In the genomic region with DNA sequence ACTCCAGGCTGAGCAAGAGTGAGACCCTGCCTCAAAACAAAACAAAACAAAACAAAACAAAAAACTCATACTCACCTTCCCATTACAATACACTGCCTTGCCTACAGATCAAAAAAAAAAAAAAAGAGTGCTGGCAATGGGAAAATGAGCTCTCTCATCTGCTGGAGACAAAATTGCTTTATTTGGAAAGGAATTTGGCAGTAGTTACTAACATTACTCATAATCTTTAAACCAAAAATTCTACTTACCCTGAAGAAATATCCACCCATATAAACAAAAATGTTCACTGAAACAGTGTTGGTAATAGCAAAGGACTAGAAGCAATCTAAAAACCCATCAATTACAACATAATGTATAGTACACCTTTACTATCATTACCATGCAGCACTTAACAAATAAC, we compare ENCODE assay signal across 14 cellular contexts.
A peak's percentile ranks its signal among the peaks of the same experiment; 100 is the strongest.
DNase-seq lines count a peak whose midpoint lies in the region; ATAC-seq and TF ChIP-seq lines count a peak whose summit lies in the region.
"Had no signal": no experiment of that assay in that cellular context is flagged by ENCODE, and none has a peak within 500 bp of the region (broad histone marks: within the 10 kb centered on the region; RNA-seq: fewer than 3 reads in every experiment).

No MANE protein-coding gene starts in this region.

- peaks cover 0 to 9% (median 3%) of the 10 kb centered on the region in 3 donors for H3K9me3 Mint-ChIP-seq in T-cell

- H3K36me3 ChIP-seq in adipocyte (ENCODE audit: control insufficient read depth, insufficient read depth, low read length, severe bottlenecking) (no peaks in the 10 kb centered on the region), skeletal muscle satellite cell (ENCODE audit: insufficient read depth, low read length) (no peaks in the 10 kb centered on the region), HAP-1 (replicated peaks) (no peaks in the 10 kb centered on the region)

- CTCF ChIA-PET in T-cell (lab: Charles Lee), result no interaction called here

- TF ChIP-seq CTCF in fibroblast of villous mesenchyme (IDR thresholded peaks at IDR 0.05; ENCODE audit: insufficient read depth, low read depth, low read length), result no peak

- no peak overlapping the region for H3K27ac Mint-ChIP-seq in T-cell
- H3K27ac Mint-ChIP-seq: activated naive CD8-positive, alpha-beta T cell treated with anti-CD3 and anti-CD28 coated beads for 36 hours had no signal

- H3K27me3 Mint-ChIP-seq in T-cell, result no peaks in the 10 kb centered on the region
- H3K27me3 Mint-ChIP-seq: activated naive CD8-positive, alpha-beta T cell treated with anti-CD3 and anti-CD28 coated beads for 36 hours had no signal

- peaks cover 6% of the 10 kb centered on the region for H3K4me1 ChIP-seq in adipocyte (ENCODE audit: control insufficient read depth, insufficient read depth, low read length)
- peaks cover 13% of the 10 kb centered on the region for H3K4me1 ChIP-seq in skeletal muscle satellite cell (ENCODE audit: control insufficient read depth, insufficient read depth, low read length)
- no peaks in the 10 kb centered on the region for H3K4me1 ChIP-seq in HAP-1

- DNase-seq in EL (peak; percentile 68), adipocyte (ENCODE audit: low read depth) (peak; percentile 84), fibroblast of villous mesenchyme (ENCODE audit: low read depth) (peak; percentile 60), T-cell (no peak), HAP-1 (ENCODE audit: low spot score in 2 of 2) (no peak), NCI-H1930 (lab: John Stamatoyannopoulos, UW) (no peak)
- no peak for DNase-seq in stimulated activated naive CD4-positive, alpha-beta T cell (lab: John Stamatoyannopoulos, UW)
- DNase-seq: activated CD8-positive, alpha-beta memory T cell treated with anti-CD3 and anti-CD28 coated beads, Interleukin-2, amount 50 U/mL, for 4 hours; activated naive CD8-positive, alpha-beta T cell treated with anti-CD3 and anti-CD28 coated beads for 36 hours; CD8-positive, alpha-beta T cell; dermis blood vessel endothelial cell; kidney glomerular epithelial cell; stimulated activated CD4-positive, alpha-beta T cell treated with anti-CD3 and anti-CD28 coated beads, Interleukin-2, amount 100 ng/mL, for 48 hours had no signal

- H3K27me3 ChIP-seq in adipocyte (replicated peaks; ENCODE audit: control insufficient read depth, insufficient read depth, low read length), result no peaks in the 10 kb centered on the region
- no peaks in the 10 kb centered on the region for H3K27me3 ChIP-seq in skeletal muscle satellite cell (ENCODE audit: control insufficient read depth, insufficient read depth, low read length)
- H3K27me3 ChIP-seq in HAP-1 (ENCODE audit: low read depth), result no peaks in the 10 kb centered on the region

- peaks cover 0 to 2% (median 0%) of the 10 kb centered on the region in 3 donors for H3K4me1 Mint-ChIP-seq in T-cell
- H3K4me1 Mint-ChIP-seq: activated naive CD8-positive, alpha-beta T cell treated with anti-CD3 and anti-CD28 coated beads for 36 hours had no signal

- no peak overlapping the region for H3K4me3 Mint-ChIP-seq in T-cell
- H3K4me3 Mint-ChIP-seq: activated naive CD8-positive, alpha-beta T cell treated with anti-CD3 and anti-CD28 coated beads for 36 hours; CD8-positive, alpha-beta T cell had no signal

- POLR2A ChIA-PET in T-cell (lab: Charles Lee), result no interaction called here

- in situ Hi-C loops in HAP-1 (cut with MboI; ENCODE audit: low sequenced_read_pairs), result no loop called here

- H3K9me3 ChIP-seq in adipocyte (ENCODE audit: control insufficient read depth, low read length) (no peaks in the 10 kb centered on the region), skeletal muscle satellite cell (replicated peaks; ENCODE audit: low read length) (no peaks in the 10 kb centered on the region), HAP-1 (no peaks in the 10 kb centered on the region)

- H3K4me2 ChIP-seq in skeletal muscle satellite cell (ENCODE audit: low read length), result peak overlapping the region; percentile 13

- H3K36me3 Mint-ChIP-seq in T-cell, result peaks cover 58% of the 10 kb centered on the region

- no peak for ATAC-seq in T-cell (replicated peaks in 1 of 4)
- ATAC-seq: CD8-positive, alpha-beta T cell had no signal

- no peak overlapping the region for H3K4me3 ChIP-seq in adipocyte (ENCODE audit: low read length)
- no peak overlapping the region for H3K4me3 ChIP-seq in fibroblast of villous mesenchyme (ENCODE audit: low read depth, low read length)
- no peak overlapping the region for H3K4me3 ChIP-seq in skeletal muscle satellite cell (ENCODE audit: low read length)
- no peak overlapping the region for H3K4me3 ChIP-seq in HAP-1

- H3K9ac ChIP-seq in adipocyte (ENCODE audit: low read length) (no peak overlapping the region), skeletal muscle satellite cell (ENCODE audit: low read depth, low read length) (no peak overlapping the region)

Comparison
In these comparisons a context has a peak if more than half of its experiments do, and no peak if none do; other contexts are left out.
1. DNase-seq: peak in EL (single experiment), adipocyte (single experiment) and fibroblast of villous mesenchyme (single experiment); none in stimulated activated naive CD4-positive, alpha-beta T cell (0 of 6), T-cell (0 of 34), HAP-1 (0 of 2) and NCI-H1930 (0 of 2).